22 cellular contexts compared by ENCODE assay signal in genomic region chr7:28466885-28467284, GRCh38. TPM values are rescaled to one million over a fixed set of nuclear protein-coding genes. Genes with fewer than 3 reads are reported as not detected.
DNase-seq lines count a peak whose midpoint lies in the region; ATAC-seq and TF ChIP-seq lines count a peak whose summit lies in the region.
"Had no signal": no experiment of that assay in that cellular context is flagged by ENCODE, and none has a peak within 500 bp of the region (broad histone marks: within the 10 kb centered on the region; RNA-seq: fewer than 3 reads in every experiment).

No MANE protein-coding gene starts in this region.

- no peak for TF ChIP-seq POLR2A in spleen (IDR thresholded peaks at IDR 0.05)

- H3K9me3 ChIP-seq in GM23248 (ENCODE audit: low read depth) (no peaks in the 10 kb centered on the region), PC-3 (ENCODE audit: low read length) (no peaks in the 10 kb centered on the region), mesenchymal stem cell (ENCODE audit: control insufficient read depth, low read length) (no peaks in the 10 kb centered on the region), spleen (no peaks in the 10 kb centered on the region)
- H3K9me3 ChIP-seq: BE2C; BLaER1 treated with 17β-estradiol and CSF1 and Interleukin-3, amounts not matched to agents 10 nM and 100 nM; HAP-1 had no signal

- H3K9me2 ChIP-seq in GM23248 (ENCODE audit: insufficient read depth): no peaks in the 10 kb centered on the region
- no peaks in the 10 kb centered on the region for H3K9me2 ChIP-seq in PC-3 (replicated peaks; ENCODE audit: low read length)

- TF ChIP-seq CTCF in PC-3 (conservative IDR thresholded peaks at IDR 0.05; ENCODE audit: low read depth, low read length) (no peak), spleen (IDR thresholded peaks at IDR 0.05 in 8 of 11, conservative IDR thresholded peaks at IDR 0.05 in 3 of 11) (no peak)
- no peak for TF ChIP-seq CTCF in activated CD8-positive, alpha-beta T cell treated with anti-CD3 and anti-CD28 coated beads for 36 hours (IDR thresholded peaks at IDR 0.05)

- no peaks in the 10 kb centered on the region for H4K20me1 ChIP-seq in GM23248 (ENCODE audit: insufficient read depth)
- H4K20me1 ChIP-seq in PC-3 (ENCODE audit: low read length): no peaks in the 10 kb centered on the region
- H4K20me1 ChIP-seq: BLaER1 treated with 17β-estradiol and CSF1 and Interleukin-3, amounts not matched to agents 10 nM and 100 nM had no signal

- H2BK15ac ChIP-seq in mesenchymal stem cell (ENCODE audit: low read depth, poor library complexity, severe bottlenecking): no peak overlapping the region

- H2AK5ac ChIP-seq in mesenchymal stem cell (ENCODE audit: low read length, severe bottlenecking): no peak overlapping the region

- in situ Hi-C loops in GM23248 (cut with MboI): no loop called here

- H4K8ac ChIP-seq in mesenchymal stem cell (ENCODE audit: low read length): no peak overlapping the region

- POLR2A ChIA-PET in PC-3 (lab: Charles Lee; ENCODE audit: unreplicated experiment): interaction anchor here (0.6 kb wide), 1 partner anchor 398 kb away, joined by 6 read pairs; no protein-coding TSS in a partner anchor
- POLR2A ChIA-PET in activated CD8-positive, alpha-beta T cell treated with anti-CD3 and anti-CD28 coated beads for 36 hours (lab: Charles Lee): no interaction called here

- intact Hi-C loops in PC-3 (cut with micrococcal nuclease): loop anchor here (2.0 kb wide), 1 partner anchor 30 kb away; no protein-coding TSS in a partner anchor
- intact Hi-C loops in spleen (cut with DNase I; ENCODE audit: low total_unique reads): no loop called here
- intact Hi-C loops in activated CD8-positive, alpha-beta T cell treated with anti-CD3 and anti-CD28 coated beads for 36 hours (cut with micrococcal nuclease): no loop called here

- H3K23ac ChIP-seq in mesenchymal stem cell (ENCODE audit: low read length in 2 of 2): no peak overlapping the region

- peaks cover 13% of the 10 kb centered on the region for H3K79me1 ChIP-seq in mesenchymal stem cell (replicated peaks; ENCODE audit: low read length, poor library complexity, severe bottlenecking)

- H4K91ac ChIP-seq in mesenchymal stem cell (ENCODE audit: low read length): no peak overlapping the region

- no peak overlapping the region for H3K27ac Mint-ChIP-seq in stimulated activated memory B cell treated with anti-CD40 and anti-IgM and Interleukin-4, amounts not matched to agents 10 μg/mL and 1 μg/mL and 100 μg/mL, for 72 hours
- H3K27ac Mint-ChIP-seq in activated CD8-positive, alpha-beta T cell treated with anti-CD3 and anti-CD28 coated beads for 36 hours: no peak overlapping the region
- H3K27ac Mint-ChIP-seq: CD4-positive, alpha-beta T cell; CD8-positive, alpha-beta memory T cell had no signal

- H2BK12ac ChIP-seq in mesenchymal stem cell (ENCODE audit: low read length in 2 of 2): peak overlapping the region in 1 of 2 experiments; percentile 54

- ATAC-seq in PC-3: no peak
- peak; percentile 39 for ATAC-seq in stimulated activated memory B cell treated with anti-CD40 and anti-IgM and Interleukin-4, amounts not matched to agents 10 μg/mL and 1 μg/mL and 100 μg/mL, for 72 hours
- ATAC-seq in HG02884 (IDR thresholded peaks at IDR 0.05; ENCODE audit: unreplicated experiment): no peak
- ATAC-seq in activated CD8-positive, alpha-beta T cell treated with anti-CD3 and anti-CD28 coated beads for 36 hours: no peak
- ATAC-seq: GM12878 had no signal

- H3K36me3 ChIP-seq in GM23248 (ENCODE audit: low read depth) (no peaks in the 10 kb centered on the region), PC-3 (ENCODE audit: low read depth, low read length) (no peaks in the 10 kb centered on the region), mesenchymal stem cell (ENCODE audit: control insufficient read depth in 1 of 2, insufficient read depth in 2 of 2, low read depth in 1 of 2, low read length in 2 of 2) (peaks cover 0 to 3% of the 10 kb centered on the region in 2 experiments), spleen (no peaks in the 10 kb centered on the region)
- H3K36me3 ChIP-seq: BE2C; BLaER1 treated with 17β-estradiol and CSF1 and Interleukin-3, amounts not matched to agents 10 nM and 100 nM; HAP-1 had no signal

- H3K79me2 ChIP-seq in GM23248 (ENCODE audit: insufficient read depth) (no peaks in the 10 kb centered on the region), PC-3 (ENCODE audit: low read length) (no peaks in the 10 kb centered on the region)

- H3K27me3 ChIP-seq in GM23248 (replicated peaks; ENCODE audit: insufficient read depth) (no peaks in the 10 kb centered on the region), PC-3 (ENCODE audit: low read length) (peaks cover 11% of the 10 kb centered on the region; the same call in 1 of the 2 replicates), mesenchymal stem cell (ENCODE audit: control insufficient read depth in 1 of 2, insufficient read depth in 1 of 2, low read length in 2 of 2) (no peaks in the 10 kb centered on the region), spleen (replicated peaks in 1 of 7) (peaks cover 0 to 6% (median 0%) of the 10 kb centered on the region in 7 donors)
- H3K27me3 ChIP-seq: BE2C; BLaER1 treated with 17β-estradiol and CSF1 and Interleukin-3, amounts not matched to agents 10 nM and 100 nM had no signal

- CTCF ChIA-PET in PC-3 (lab: Charles Lee): interaction anchor here (0.7 kb wide), 1 partner anchor 148 kb away, joined by 4 read pairs; no protein-coding TSS in a partner anchor
- CTCF ChIA-PET in activated CD8-positive, alpha-beta T cell treated with anti-CD3 and anti-CD28 coated beads for 36 hours (lab: Charles Lee): no interaction called here

- H3K4me3 Mint-ChIP-seq in stimulated activated memory B cell treated with anti-CD40 and anti-IgM and Interleukin-4, amounts not matched to agents 10 μg/mL and 1 μg/mL and 100 μg/mL, for 72 hours: no peak overlapping the region
- no peak overlapping the region for H3K4me3 Mint-ChIP-seq in activated CD8-positive, alpha-beta T cell treated with anti-CD3 and anti-CD28 coated beads for 36 hours
- H3K4me3 Mint-ChIP-seq: CD14-positive monocyte; CD4-positive, alpha-beta T cell; CD8-positive, alpha-beta memory T cell had no signal

- H3K4me1 ChIP-seq in GM23248 (ENCODE audit: insufficient read depth): peaks cover 6% of the 10 kb centered on the region
- H3K4me1 ChIP-seq in PC-3 (ENCODE audit: insufficient read depth, low read length): peaks cover 14% of the 10 kb centered on the region
- peaks cover 2% of the 10 kb centered on the region for H3K4me1 ChIP-seq in mesenchymal stem cell (ENCODE audit: control insufficient read depth, insufficient read depth, low read depth, low read length)
- no peaks in the 10 kb centered on the region for H3K4me1 ChIP-seq in spleen
- H3K4me1 ChIP-seq: BE2C; BLaER1 treated with 17β-estradiol and CSF1 and Interleukin-3, amounts not matched to agents 10 nM and 100 nM; HAP-1 had no signal

- H2BK120ac ChIP-seq in mesenchymal stem cell (ENCODE audit: low read depth, low read length): no peak overlapping the region

- no peak overlapping the region for H3K4me2 ChIP-seq in GM23248 (ENCODE audit: unreplicated experiment)
- H3K4me2 ChIP-seq in PC-3 (ENCODE audit: low read length): peak overlapping the region; percentile 53
- no peak overlapping the region for H3K4me2 ChIP-seq in mesenchymal stem cell (ENCODE audit: low read length, poor library complexity, severe bottlenecking)
- H3K4me2 ChIP-seq: BLaER1 treated with 17β-estradiol and CSF1 and Interleukin-3, amounts not matched to agents 10 nM and 100 nM had no signal

- peaks cover 23% of the 10 kb centered on the region for H3K27me3 Mint-ChIP-seq in stimulated activated memory B cell treated with anti-CD40 and anti-IgM and Interleukin-4, amounts not matched to agents 10 μg/mL and 1 μg/mL and 100 μg/mL, for 72 hours
- H3K27me3 Mint-ChIP-seq in activated CD8-positive, alpha-beta T cell treated with anti-CD3 and anti-CD28 coated beads for 36 hours: peaks cover 11% of the 10 kb centered on the region

- no peaks in the 10 kb centered on the region for H3K9me3 Mint-ChIP-seq in stimulated activated memory B cell treated with anti-CD40 and anti-IgM and Interleukin-4, amounts not matched to agents 10 μg/mL and 1 μg/mL and 100 μg/mL, for 72 hours
- no peaks in the 10 kb centered on the region for H3K9me3 Mint-ChIP-seq in activated CD8-positive, alpha-beta T cell treated with anti-CD3 and anti-CD28 coated beads for 36 hours
- H3K9me3 Mint-ChIP-seq: CD4-positive, alpha-beta T cell; CD8-positive, alpha-beta memory T cell had no signal

- no peak overlapping the region for H3K27ac ChIP-seq in GM23248
- H3K27ac ChIP-seq in PC-3 (ENCODE audit: low read length): peak overlapping the region; percentile 38
- H3K27ac ChIP-seq in mesenchymal stem cell (ENCODE audit: low read length, poor library complexity, severe bottlenecking): no peak overlapping the region
- H3K27ac ChIP-seq in spleen: no peak overlapping the region
- H3K27ac ChIP-seq: 22Rv1; BLaER1 treated with 17β-estradiol and CSF1 and Interleukin-3, amounts not matched to agents 10 nM and 100 nM had no signal

- H3K36me3 Mint-ChIP-seq in stimulated activated memory B cell treated with anti-CD40 and anti-IgM and Interleukin-4, amounts not matched to agents 10 μg/mL and 1 μg/mL and 100 μg/mL, for 72 hours: no peaks in the 10 kb centered on the region
- H3K36me3 Mint-ChIP-seq in activated CD8-positive, alpha-beta T cell treated with anti-CD3 and anti-CD28 coated beads for 36 hours (ENCODE audit: low read depth): no peaks in the 10 kb centered on the region
- H3K36me3 Mint-ChIP-seq: CD14-positive monocyte; CD8-positive, alpha-beta memory T cell had no signal

- peak overlapping the region in 1 of 2 experiments; percentile 86 for H3K14ac ChIP-seq in mesenchymal stem cell (ENCODE audit: low read length in 2 of 2)

- no peak for DNase-seq in GM23248
- DNase-seq in PC-3: no peak
- no peak for DNase-seq in mesenchymal stem cell
- DNase-seq in spleen: no peak
- DNase-seq in activated CD8-positive, alpha-beta T cell treated with anti-CD3 and anti-CD28 coated beads for 36 hours: no peak
- DNase-seq in AG20443 (ENCODE audit: low spot score): no peak
- DNase-seq: AML-193; BE2C; CD4-positive, alpha-beta T cell; CD8-positive, alpha-beta memory T cell; DMS 273 treated with DMSO at 0.1 percent for 48 hours; DMS79; EL; GDM1; GOT3 had no signal

- peak overlapping the region; percentile 71; the same call in 1 of the 2 replicates for H2AFZ ChIP-seq in GM23248
- peak overlapping the region; percentile 36; the same call in 1 of the 2 replicates for H2AFZ ChIP-seq in PC-3 (ENCODE audit: low read length)
- H2AFZ ChIP-seq in mesenchymal stem cell (ENCODE audit: low read depth, low read length): no peak overlapping the region

- no peak overlapping the region for H3K4ac ChIP-seq in mesenchymal stem cell (ENCODE audit: low read depth in 1 of 2, low read length in 2 of 2)

- no peak overlapping the region; the same call in 1 of the 2 replicates for H3K4me3 ChIP-seq in GM23248
- H3K4me3 ChIP-seq in PC-3 (ENCODE audit: low read length): no peak overlapping the region
- H3K4me3 ChIP-seq in mesenchymal stem cell (ENCODE audit: insufficient read depth in 1 of 2, low read depth in 1 of 2, low read length in 2 of 2): no peak overlapping the region
- no peak overlapping the region for H3K4me3 ChIP-seq in spleen
- H3K4me3 ChIP-seq: BLaER1 treated with 17β-estradiol and CSF1 and Interleukin-3, amounts not matched to agents 10 nM and 100 nM; GM12878; HAP-1 had no signal

- BruUV-seq in PC-3 (replicated peaks; lab: Mats Ljungman, UMichigan): no TSS peak

- 45 to 54% methylated on average over 1 of the region's 1 CpG for WGBS in GM23248 (ENCODE audit: low coverage in 1 of 2, low lambda C conversion rate in 2 of 2, missing lambda C conversion rate in 2 of 2), 2 experiments
- WGBS in mesenchymal stem cell: 80% methylated on average over 1 of the region's 1 CpG
- 57 to 91% (median 85%) methylated on average over 1 of the region's 1 CpG for WGBS in spleen, 5 donors

- H3F3A ChIP-seq in GM23248 (ENCODE audit: insufficient read depth) (no peaks in the 10 kb centered on the region), PC-3 (ENCODE audit: low read length, unreplicated experiment) (no peaks in the 10 kb centered on the region)

- H3K9ac ChIP-seq in GM23248: 0 out of 2 replicates have a peak overlapping the region, but pooled peaks have one; percentile 2
- H3K9ac ChIP-seq in PC-3 (ENCODE audit: low read length): no peak overlapping the region
- peak overlapping the region; percentile 1 for H3K9ac ChIP-seq in mesenchymal stem cell (ENCODE audit: low read length)
- H3K9ac ChIP-seq: BLaER1 treated with 17β-estradiol and CSF1 and Interleukin-3, amounts not matched to agents 10 nM and 100 nM had no signal

- H2BK5ac ChIP-seq in mesenchymal stem cell (ENCODE audit: low read depth, low read length, poor library complexity, severe bottlenecking): no peak overlapping the region

- H3K4me1 Mint-ChIP-seq in stimulated activated memory B cell treated with anti-CD40 and anti-IgM and Interleukin-4, amounts not matched to agents 10 μg/mL and 1 μg/mL and 100 μg/mL, for 72 hours: no peaks in the 10 kb centered on the region
- H3K4me1 Mint-ChIP-seq in activated CD8-positive, alpha-beta T cell treated with anti-CD3 and anti-CD28 coated beads for 36 hours (ENCODE audit: low read depth): no peaks in the 10 kb centered on the region
- H3K4me1 Mint-ChIP-seq: CD14-positive monocyte; CD8-positive, alpha-beta memory T cell had no signal

- H3K18ac ChIP-seq in mesenchymal stem cell (ENCODE audit: low read depth in 1 of 2, low read length in 2 of 2): peak overlapping the region in 1 of 2 experiments; percentile 2

RNA-seq across cellular contexts. Expression of gene CREB5, which starts 54.6 kb away (rescaled TPM):
- 13.6 and 14.8 TPM in 2 replicates for total RNA-seq in GM23248 (2014; rRNA removed; shearing (Covaris generic))
- polyA plus RNA-seq in GM23248 (2016; fragmentation: Nextera tagmentation; extraction: Ambion mirVana) (15.2 and 19.2 TPM in 2 replicates), spleen (1 to 10 TPM in 2 of 3 donors, under 1 TPM in 1; 0.88 to 4.1 (median 2.0) TPM)
- total RNA-seq in PC-3 (2014; rRNA removed) (5.2 and 6.0 TPM in 2 replicates), spleen (10 to 100 TPM; 20.7 to 56.8 (median 28.8) TPM)
- 2.7 TPM for polyA plus RNA-seq in mesenchymal stem cell (2013, experiment 1 of 2)
- 2.8 TPM for polyA plus RNA-seq in mesenchymal stem cell (2013, experiment 2 of 2)
- 1 to 10 TPM; 1.2 to 1.5 TPM for total RNA-seq in activated CD8-positive, alpha-beta T cell treated with anti-CD3 and anti-CD28 coated beads for 36 hours
- total RNA-seq: CD8-positive, alpha-beta memory T cell had no signal
- polyA plus RNA-seq: CD8-positive, alpha-beta memory T cell had no signal
